Comparison of ENCODE assay signal across 6 cellular contexts in genomic region chr5:87433945-87434344, GRCh38.
"Had no signal": no experiment of that assay in that cellular context is flagged by ENCODE, and none has a peak within 500 bp of the region (broad histone marks: within the 10 kb centered on the region; RNA-seq: fewer than 3 reads in every experiment).

No MANE protein-coding gene starts in this region.

- H3K27ac Mint-ChIP-seq: IgD-negative memory B cell had no signal

- H3K4me3 Mint-ChIP-seq: IgD-negative memory B cell had no signal

- DNase-seq: IMR-90, KBM-7 had no signal

- H3K4me3 ChIP-seq: K562 had no signal

- ATAC-seq: HepG2, K562 had no signal

- H3K9me3 Mint-ChIP-seq: IgD-negative memory B cell had no signal

- H3K27ac ChIP-seq: HL-60 had no signal

- H3K4me1 Mint-ChIP-seq: IgD-negative memory B cell had no signal
